In the genomic region with DNA sequence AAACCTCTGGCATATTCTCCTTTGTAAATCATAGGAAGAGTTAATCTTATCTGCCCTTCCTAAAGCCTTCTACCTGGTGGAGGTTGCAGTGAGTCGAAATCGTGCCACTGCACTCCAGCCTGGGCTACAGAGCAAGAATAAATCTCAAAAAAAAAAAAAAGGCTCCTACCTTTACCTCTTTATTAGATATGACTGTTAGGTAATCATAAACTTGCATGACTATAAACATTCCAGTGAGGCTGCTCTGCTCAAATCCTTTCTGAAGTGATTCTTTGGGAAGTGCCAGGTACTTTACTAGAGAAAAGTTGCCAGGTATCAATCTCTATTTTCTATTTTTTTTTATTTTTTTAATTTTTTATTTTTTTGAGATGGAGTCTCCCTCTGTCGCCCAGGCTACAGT, we compare ENCODE assay signal across 1 cellular context.
TF ChIP-seq lines count a peak whose summit lies in the region.

No MANE protein-coding gene starts in this region.

TF ChIP-seq in K562, 482 proteins besides CTCF, POLR2A, EP300 and RAD21 (continued from another document):
- TF ChIP-seq, protein P1, sequence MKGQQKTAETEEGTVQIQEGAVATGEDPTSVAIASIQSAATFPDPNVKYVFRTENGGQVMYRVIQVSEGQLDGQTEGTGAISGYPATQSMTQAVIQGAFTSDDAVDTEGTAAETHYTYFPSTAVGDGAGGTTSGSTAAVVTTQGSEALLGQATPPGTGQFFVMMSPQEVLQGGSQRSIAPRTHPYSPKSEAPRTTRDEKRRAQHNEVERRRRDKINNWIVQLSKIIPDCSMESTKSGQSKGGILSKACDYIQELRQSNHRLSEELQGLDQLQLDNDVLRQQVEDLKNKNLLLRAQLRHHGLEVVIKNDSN (CRISPR knock-in tag; IDR thresholded peaks at IDR 0.05) = no peak
